In genomic region chr3:169120928-169121327, GRCh38 we compare ENCODE assay signal across 15 cellular contexts.
DNase-seq lines count a peak whose midpoint lies in the region; ATAC-seq and TF ChIP-seq lines count a peak whose summit lies in the region.
"Had no signal": no experiment of that assay in that cellular context is flagged by ENCODE, and none has a peak within 500 bp of the region (broad histone marks: within the 10 kb centered on the region; RNA-seq: fewer than 3 reads in every experiment).

No MANE protein-coding gene starts in this region.

- no peak for TF ChIP-seq CTCF in GM23338 (conservative IDR thresholded peaks at IDR 0.05; ENCODE audit: low read depth in 2 of 2)
- TF ChIP-seq CTCF in H9 (conservative IDR thresholded peaks at IDR 0.05), result no peak
- no peak for TF ChIP-seq CTCF in stomach (IDR thresholded peaks at IDR 0.05)

- no peaks in the 10 kb centered on the region for H3K27me3 ChIP-seq in GM23338 (ENCODE audit: insufficient read depth)
- H3K27me3 ChIP-seq in H9 (ENCODE audit: insufficient read depth, low read length), result no peaks in the 10 kb centered on the region
- no peaks in the 10 kb centered on the region for H3K27me3 ChIP-seq in mesenchymal stem cell (ENCODE audit: control insufficient read depth in 1 of 2, insufficient read depth in 1 of 2, low read length in 2 of 2)
- no peaks in the 10 kb centered on the region for H3K27me3 ChIP-seq in stomach

- H4K8ac ChIP-seq in H9 (replicated peaks; ENCODE audit: insufficient read length, low read depth, low read length) (no peak overlapping the region), mesenchymal stem cell (ENCODE audit: low read length) (no peak overlapping the region)

- H3K36me3 ChIP-seq in GM23338 (ENCODE audit: insufficient read depth) (no peaks in the 10 kb centered on the region), mesenchymal stem cell (ENCODE audit: control insufficient read depth in 1 of 2, insufficient read depth in 2 of 2, low read depth in 1 of 2, low read length in 2 of 2) (peaks cover 0 to 10% of the 10 kb centered on the region in 2 experiments), stomach (peaks cover 9 to 56% (median 47%) of the 10 kb centered on the region in 4 donors)
- H3K36me3 ChIP-seq: BE2C had no signal

- no peaks in the 10 kb centered on the region for H3K23me2 ChIP-seq in H9 (ENCODE audit: insufficient read length, low read depth, low read length, poor library complexity, severe bottlenecking)

- H3K14ac ChIP-seq in H9 (ENCODE audit: insufficient read depth, low read length), result no peak overlapping the region
- peak overlapping the region in 1 of 2 experiments; percentile 28 for H3K14ac ChIP-seq in mesenchymal stem cell (ENCODE audit: low read length in 2 of 2)

- H3K18ac ChIP-seq in H9 (ENCODE audit: insufficient read length, low read depth, low read length) (no peak overlapping the region), mesenchymal stem cell (ENCODE audit: low read depth in 1 of 2, low read length in 2 of 2) (no peak overlapping the region)

- H3K4ac ChIP-seq in H9 (ENCODE audit: low read depth, low read length), result no peak overlapping the region
- no peak overlapping the region for H3K4ac ChIP-seq in mesenchymal stem cell (ENCODE audit: low read depth in 1 of 2, low read length in 2 of 2)

- H4K5ac ChIP-seq in H9 (ENCODE audit: insufficient read length, low read depth, low read length), result no peak overlapping the region

- H3T11ph ChIP-seq in H9 (ENCODE audit: low read length), result no peak overlapping the region

- H2BK20ac ChIP-seq in H9 (ENCODE audit: low read depth, low read length, poor library complexity, severe bottlenecking), result no peak overlapping the region

- H3K79me2 ChIP-seq in GM23338 (replicated peaks; ENCODE audit: insufficient read depth) (no peaks in the 10 kb centered on the region), H9 (ENCODE audit: insufficient read depth, low read length) (no peaks in the 10 kb centered on the region)

- H4K20me1 ChIP-seq in GM23338 (replicated peaks; ENCODE audit: insufficient read depth) (no peaks in the 10 kb centered on the region), H9 (ENCODE audit: control insufficient read depth, insufficient read depth, insufficient read length) (no peaks in the 10 kb centered on the region)

- H3K27ac ChIP-seq in GM23338 (ENCODE audit: low read depth) (no peak overlapping the region), H9 (ENCODE audit: insufficient read length, low read depth, low read length) (no peak overlapping the region), mesenchymal stem cell (ENCODE audit: low read length, poor library complexity, severe bottlenecking) (no peak overlapping the region), stomach (peak overlapping the region in 3 of 5 donors; percentile 0 to 15 (median 1))
- H3K27ac ChIP-seq: GM23248 had no signal

- WGBS in H9 (ENCODE audit: extremely low coverage, insufficient read length, low lambda C conversion rate), result no CpG with 5 or more reads among the region's 11 CpGs
- WGBS in mesenchymal stem cell, result 96% methylated on average over 11 of the region's 11 CpGs
- WGBS in stomach, 5 donors, result 89 to 93% (median 92%) methylated on average over 11 of the region's 11 CpGs

- no peaks in the 10 kb centered on the region for H3K9me3 Mint-ChIP-seq in GM23338
- no peaks in the 10 kb centered on the region for H3K9me3 Mint-ChIP-seq in H9
- H3K9me3 Mint-ChIP-seq: CD8-positive, alpha-beta memory T cell had no signal

- H3K4me1 ChIP-seq in GM23338 (ENCODE audit: insufficient read depth) (peaks cover 8% of the 10 kb centered on the region; the same call in 1 of the 2 replicates), H9 (ENCODE audit: insufficient read depth, low read length) (no peaks in the 10 kb centered on the region; the same call in 1 of the 2 replicates), mesenchymal stem cell (ENCODE audit: control insufficient read depth, insufficient read depth, low read depth, low read length) (no peaks in the 10 kb centered on the region), stomach (peaks cover 8 to 66% (median 33%) of the 10 kb centered on the region in 4 donors)
- H3K4me1 ChIP-seq: BE2C had no signal

- no peaks in the 10 kb centered on the region for H3K9me2 ChIP-seq in GM23338 (ENCODE audit: insufficient read depth)

- no peak overlapping the region for H2BK15ac ChIP-seq in H9 (ENCODE audit: low read depth, low read length)
- no peak overlapping the region for H2BK15ac ChIP-seq in mesenchymal stem cell (ENCODE audit: low read depth, poor library complexity, severe bottlenecking)

- H3K23ac ChIP-seq in H9 (ENCODE audit: insufficient read length, low read depth, low read length) (no peak overlapping the region), mesenchymal stem cell (ENCODE audit: low read length in 2 of 2) (no peak overlapping the region)

- no peak overlapping the region for H4K91ac ChIP-seq in H9 (ENCODE audit: insufficient read length, low read depth, low read length)
- no peak overlapping the region for H4K91ac ChIP-seq in mesenchymal stem cell (ENCODE audit: low read length)

- ATAC-seq in GM23338, result no peak

- H2AK5ac ChIP-seq in H9 (ENCODE audit: insufficient read length, low read length), result no peak overlapping the region
- H2AK5ac ChIP-seq in mesenchymal stem cell (ENCODE audit: low read length, severe bottlenecking), result peak overlapping the region; percentile 13

- no peak for TF ChIP-seq EP300 in stomach (IDR thresholded peaks at IDR 0.05)

- H3K4me1 Mint-ChIP-seq in GM23338 (peaks cover 12% of the 10 kb centered on the region; the same call in 2 of the 3 replicates), H9 (peaks cover 9 to 14% of the 10 kb centered on the region in 2 experiments)
- H3K4me1 Mint-ChIP-seq: CD4-positive, CD25-positive, alpha-beta regulatory T cell; CD8-positive, alpha-beta memory T cell had no signal

- no peak overlapping the region for H3K9ac ChIP-seq in H9 (ENCODE audit: extremely low read depth, insufficient read length, low read length)
- no peak overlapping the region for H3K9ac ChIP-seq in mesenchymal stem cell (ENCODE audit: low read length)
- H3K9ac ChIP-seq: GM23248 had no signal

- H2BK120ac ChIP-seq in H9 (ENCODE audit: low read depth, low read length, poor library complexity, severe bottlenecking) (no peak overlapping the region), mesenchymal stem cell (ENCODE audit: low read depth, low read length) (no peak overlapping the region)

- H3K4me3 Mint-ChIP-seq in GM23338 (no peak overlapping the region), H9 (no peak overlapping the region)
- H3K4me3 Mint-ChIP-seq: CD4-positive, CD25-positive, alpha-beta regulatory T cell; CD8-positive, alpha-beta memory T cell had no signal

- H3K36me3 Mint-ChIP-seq in GM23338 (ENCODE audit: low read depth) (no peaks in the 10 kb centered on the region), H9 (ENCODE audit: insufficient read depth in 1 of 3, low read depth in 3 of 3) (no peaks in the 10 kb centered on the region)
- H3K36me3 Mint-ChIP-seq: CD4-positive, CD25-positive, alpha-beta regulatory T cell; CD8-positive, alpha-beta memory T cell had no signal

- intact Hi-C loops in stomach (cut with DNase I; ENCODE audit: low total_unique reads), result no loop called here

- H3K9me3 ChIP-seq in H9 (ENCODE audit: control insufficient read depth, low read depth, low read length), result no peaks in the 10 kb centered on the region
- no peaks in the 10 kb centered on the region for H3K9me3 ChIP-seq in mesenchymal stem cell (ENCODE audit: control insufficient read depth, low read length)
- no peaks in the 10 kb centered on the region for H3K9me3 ChIP-seq in stomach
- H3K9me3 ChIP-seq: BE2C had no signal

- no peaks in the 10 kb centered on the region for H3F3A ChIP-seq in GM23338 (replicated peaks; ENCODE audit: low read depth)

- no peak overlapping the region for H3K4me3 ChIP-seq in GM23338
- H3K4me3 ChIP-seq in mesenchymal stem cell (ENCODE audit: insufficient read depth in 1 of 2, low read depth in 1 of 2, low read length in 2 of 2), result no peak overlapping the region
- H3K4me3 ChIP-seq in stomach, result no peak overlapping the region
- H3K4me3 ChIP-seq: GM23248 had no signal

- TF ChIP-seq POLR2A in stomach (IDR thresholded peaks at IDR 0.05), result no peak

- H3K4me2 ChIP-seq in GM23338 (no peak overlapping the region), H9 (ENCODE audit: insufficient read depth, insufficient read length, low read length) (no peak overlapping the region), mesenchymal stem cell (ENCODE audit: low read length, poor library complexity, severe bottlenecking) (no peak overlapping the region)

- no peak overlapping the region for H2BK12ac ChIP-seq in H9 (ENCODE audit: insufficient read length, low read depth, low read length)
- H2BK12ac ChIP-seq in mesenchymal stem cell (ENCODE audit: low read length in 2 of 2), result no peak overlapping the region

- H2AFZ ChIP-seq in GM23338 (peak overlapping the region; percentile 67; the same call in 1 of the 2 replicates), H9 (ENCODE audit: low read length) (peak overlapping the region; percentile 29), mesenchymal stem cell (ENCODE audit: low read depth, low read length) (no peak overlapping the region)
- H2AFZ ChIP-seq: GM23248 had no signal

- no peak overlapping the region for H3K27ac Mint-ChIP-seq in GM23338
- no peak overlapping the region for H3K27ac Mint-ChIP-seq in H9
- H3K27ac Mint-ChIP-seq: CD4-positive, CD25-positive, alpha-beta regulatory T cell; CD8-positive, alpha-beta memory T cell had no signal

- no peak overlapping the region for H3K56ac ChIP-seq in H9 (ENCODE audit: insufficient read length, low read depth, low read length)

- H3K27me3 Mint-ChIP-seq in GM23338 (ENCODE audit: insufficient read depth, low read depth, poor library complexity), result no peaks in the 10 kb centered on the region
- no peaks in the 10 kb centered on the region for H3K27me3 Mint-ChIP-seq in H9 (ENCODE audit: low read depth)
- H3K27me3 Mint-ChIP-seq: CD4-positive, CD25-positive, alpha-beta regulatory T cell; CD8-positive, alpha-beta memory T cell had no signal

- no peak overlapping the region for H2BK5ac ChIP-seq in H9 (ENCODE audit: insufficient read length, low read length)
- H2BK5ac ChIP-seq in mesenchymal stem cell (ENCODE audit: low read depth, low read length, poor library complexity, severe bottlenecking), result no peak overlapping the region

- H3K79me1 ChIP-seq in H9 (ENCODE audit: insufficient read depth, low read depth, low read length, poor library complexity, severe bottlenecking), result no peaks in the 10 kb centered on the region
- H3K79me1 ChIP-seq in mesenchymal stem cell (replicated peaks; ENCODE audit: low read length, poor library complexity, severe bottlenecking), result peaks cover 7% of the 10 kb centered on the region

- DNase-seq in GM23338 (ENCODE audit: low spot score), result no peak
- DNase-seq in H9, result no peak
- no peak for DNase-seq in mesenchymal stem cell
- DNase-seq in stomach, result no peak
- no peak for DNase-seq in activated T-cell treated with anti-CD3 and anti-CD28 coated beads, Interleukin-2, amount 50 U/mL, for 48 hours
- DNase-seq in activated effector memory CD4-positive, alpha-beta T cell treated with Interleukin-2 at 50 U/mL for 16 hours, result no peak
- DNase-seq: ACHN; BE2C; C1 segment of cervical spinal cord; CD4-positive, CD25-positive, alpha-beta regulatory T cell; CD8-positive, alpha-beta memory T cell; COR-L47; DMS 273 treated with DMSO at 0.1 percent for 48 hours; GM23248; H7 had no signal

Comparison
In these comparisons a context has a peak if more than half of its experiments do, and no peak if none do; other contexts are left out.
1. H3K27ac ChIP-seq: peak in stomach (3 of 5); none in GM23338 (single experiment), H9 (single experiment) and mesenchymal stem cell (single experiment).